Comparison of ENCODE assay signal across 9 cellular contexts in genomic region chr22:46770151-46770641, GRCh38. TPM values are rescaled to one million over a fixed set of nuclear protein-coding genes. Genes with fewer than 3 reads are reported as not detected.
DNase-seq lines count a peak whose midpoint lies in the region; ATAC-seq and TF ChIP-seq lines count a peak whose summit lies in the region.
"Had no signal": no experiment of that assay in that cellular context is flagged by ENCODE, and none has a peak within 500 bp of the region (broad histone marks: within the 10 kb centered on the region; RNA-seq: fewer than 3 reads in every experiment).

No MANE protein-coding gene starts in this region.

- TF ChIP-seq CTCF in activated B cell treated with CpG ODN at 0.5 μM for 24 hours (IDR thresholded peaks at IDR 0.05) (no peak), heart right ventricle (IDR thresholded peaks at IDR 0.05) (no peak), gastrocnemius medialis (IDR thresholded peaks at IDR 0.05 in 4 of 5, conservative IDR thresholded peaks at IDR 0.05 in 1 of 5) (no peak)

- no peaks in the 10 kb centered on the region for H3K9me3 Mint-ChIP-seq in activated B cell treated with CpG ODN at 0.5 μM for 24 hours

- H3K4me1 ChIP-seq in heart right ventricle: peaks cover 14 to 87% (median 62%) of the 10 kb centered on the region in 9 donors
- H3K4me1 ChIP-seq in gastrocnemius medialis: peaks cover 45 to 50% of the 10 kb centered on the region in 2 donors

- H3K4me3 ChIP-seq in GM08714 (ENCODE audit: low read length): peak overlapping the region; percentile 2; the same call in 1 of the 2 replicates
- no peak overlapping the region for H3K4me3 ChIP-seq in heart right ventricle
- no peak overlapping the region for H3K4me3 ChIP-seq in gastrocnemius medialis

- no peaks in the 10 kb centered on the region for H3K27me3 ChIP-seq in heart right ventricle
- H3K27me3 ChIP-seq in gastrocnemius medialis: no peaks in the 10 kb centered on the region

- in situ Hi-C loops in gastrocnemius medialis (cut with MboI; ENCODE audit: low sequenced_read_pairs in 4 of 4): no loop called here

- WGBS in heart right ventricle, 2 donors: 53 to 57% methylated on average over 14 of the region's 14 CpGs

- peaks cover 0 to 13% (median 0%) of the 10 kb centered on the region in 9 donors for H3K36me3 ChIP-seq in heart right ventricle
- no peaks in the 10 kb centered on the region for H3K36me3 ChIP-seq in gastrocnemius medialis

- H3K27ac ChIP-seq in heart right ventricle (peak overlapping the region; percentile 36 to 90 (median 74)), gastrocnemius medialis (peak overlapping the region; percentile 84 to 92 (median 86))

- ATAC-seq in activated B cell treated with CpG ODN at 0.5 μM for 24 hours (ENCODE audit: low read depth): no peak
- peak in 2 of 8 donors; percentile 14 to 25 for ATAC-seq in heart right ventricle
- ATAC-seq in gastrocnemius medialis: no peak

- H3K4me3 Mint-ChIP-seq in activated B cell treated with CpG ODN at 0.5 μM for 24 hours: peak overlapping the region; percentile 83

- CTCF ChIA-PET in activated B cell treated with CpG ODN at 0.5 μM for 24 hours (lab: Charles Lee): interaction anchor here (1.5 to 1.8 kb wide), 2 partner anchors 11 to 206 kb away, joined by 3 to 6 read pairs; no protein-coding TSS in a partner anchor

- peak overlapping the region; percentile 93 for H3K27ac Mint-ChIP-seq in activated B cell treated with CpG ODN at 0.5 μM for 24 hours

- H3K9me3 ChIP-seq in heart right ventricle (no peaks in the 10 kb centered on the region), gastrocnemius medialis (no peaks in the 10 kb centered on the region)

- H3K27me3 Mint-ChIP-seq in activated B cell treated with CpG ODN at 0.5 μM for 24 hours: no peaks in the 10 kb centered on the region

- no peak for DNase-seq in activated B cell treated with CpG ODN at 0.5 μM for 24 hours
- no peak for DNase-seq in heart right ventricle
- DNase-seq in gastrocnemius medialis: no peak
- DNase-seq in NCI-H748 treated with DMSO at 0.1 percent for 48 hours (lab: John Stamatoyannopoulos, UW): no peak
- no peak for DNase-seq in GM19240 (ENCODE audit: insufficient read length, low spot score)
- no peak for DNase-seq in NCI-H1092 treated with DMSO at 0.1 percent for 48 hours (lab: John Stamatoyannopoulos, UW)
- no peak for DNase-seq in stimulated activated naive CD4-positive, alpha-beta T cell treated with Interleukin-2 at 50 U/mL for 16 hours (lab: John Stamatoyannopoulos, UW)
- DNase-seq: SIG-M5 had no signal

- no peak for TF ChIP-seq POLR2A in gastrocnemius medialis (IDR thresholded peaks at IDR 0.05)

- intact Hi-C loops in activated B cell treated with CpG ODN at 0.5 μM for 24 hours (cut with micrococcal nuclease) (no loop called here), heart right ventricle (cut with DNase I) (no loop called here), gastrocnemius medialis (cut with DNase I; ENCODE audit: low total_unique reads) (no loop called here)

- peaks cover 90% of the 10 kb centered on the region for H3K4me1 Mint-ChIP-seq in activated B cell treated with CpG ODN at 0.5 μM for 24 hours

- POLR2A ChIA-PET in activated B cell treated with CpG ODN at 0.5 μM for 24 hours (lab: Charles Lee): interaction anchor here (0.5 to 8.7 kb wide), 7 partner anchors 7 to 1329 kb away, joined by 3 to 273 read pairs (median 3); partner anchors contain the start of gene TBC1D22A

- H3K36me3 Mint-ChIP-seq in activated B cell treated with CpG ODN at 0.5 μM for 24 hours (ENCODE audit: low read depth): peaks cover 33% of the 10 kb centered on the region

RNA-seq across cellular contexts. Expression of gene TBC1D22A, which starts 7.7 kb away (rescaled TPM):
- 73.0 and 85.9 TPM in 2 replicates for total RNA-seq in activated B cell treated with CpG ODN at 0.5 μM for 24 hours
- total RNA-seq in heart right ventricle: 10 to 100 TPM; 14.6 to 27.9 (median 18.0) TPM
- polyA plus RNA-seq in heart right ventricle: 10 to 100 TPM in 1 of 2 donors, 1 to 10 TPM in 1; 7.2 to 13.2 TPM
- total RNA-seq in gastrocnemius medialis: 10 to 100 TPM; 18.8 to 25.2 (median 23.1) TPM

RNA-seq across cellular contexts. Expression of gene CERK, which starts 32.1 kb away (rescaled TPM):
- total RNA-seq in activated B cell treated with CpG ODN at 0.5 μM for 24 hours (13.8 and 16.9 TPM in 2 replicates), heart right ventricle (10 to 100 TPM; 50.9 to 97.0 (median 74.2) TPM), gastrocnemius medialis (10 to 100 TPM; 32.7 to 38.7 (median 34.8) TPM)
- polyA plus RNA-seq in heart right ventricle: 10 to 100 TPM; 21.5 to 55.3 TPM
